Comparison of ENCODE assay signal across 17 cellular contexts in genomic region chr7:44136731-44137130, GRCh38. TPM values are rescaled to one million over a fixed set of nuclear protein-coding genes. Genes with fewer than 3 reads are reported as not detected.
DNase-seq lines count a peak whose midpoint lies in the region; ATAC-seq and TF ChIP-seq lines count a peak whose summit lies in the region.
"Had no signal": no experiment of that assay in that cellular context is flagged by ENCODE, and none has a peak within 500 bp of the region (broad histone marks: within the 10 kb centered on the region; RNA-seq: fewer than 3 reads in every experiment).

No MANE protein-coding gene starts in this region.

- WGBS in GM23248 (ENCODE audit: low coverage in 1 of 2, low lambda C conversion rate in 2 of 2, missing lambda C conversion rate in 2 of 2), 2 experiments, result 55 to 59% methylated on average over 5 of the region's 5 CpGs

- H3K79me2 ChIP-seq in GM23248 (ENCODE audit: insufficient read depth), result no peaks in the 10 kb centered on the region

- H3K27ac ChIP-seq in right atrium auricular region, result peak overlapping the region; percentile 84 to 92
- no peak overlapping the region for H3K27ac ChIP-seq in GM23248
- H3K27ac ChIP-seq: BLaER1 had no signal

- no peaks in the 10 kb centered on the region for H4K20me1 ChIP-seq in GM23248 (ENCODE audit: insufficient read depth)
- H4K20me1 ChIP-seq: BLaER1 had no signal

- no peak for ATAC-seq in left cardiac atrium
- ATAC-seq: GM12878, HepG2 had no signal

- H3K4me1 Mint-ChIP-seq in MCF 10A (ENCODE audit: insufficient read depth, unreplicated experiment), result peaks cover 10% of the 10 kb centered on the region
- H3K4me1 Mint-ChIP-seq: CD14-positive monocyte; CD4-positive, alpha-beta memory T cell; IgD-negative memory B cell had no signal

- H3K9ac ChIP-seq in GM23248, result no peak overlapping the region
- H3K9ac ChIP-seq: BLaER1 had no signal

- POLR2A ChIA-PET in MCF 10A (lab: Yijun Ruan, JAX), result interaction anchor here (0.8 kb wide), 1 partner anchor 13 kb away, joined by 3 read pairs; the partner anchor contains the start of gene POLD2

- no peaks in the 10 kb centered on the region for H3K9me2 ChIP-seq in GM23248 (ENCODE audit: insufficient read depth)

- intact Hi-C loops in left cardiac atrium (cut with DNase I), result no loop called here
- intact Hi-C loops in MCF 10A (cut with micrococcal nuclease), result no loop called here

- peaks cover 0 to 29% of the 10 kb centered on the region in 2 donors for H3K4me1 ChIP-seq in right atrium auricular region
- H3K4me1 ChIP-seq in GM23248 (ENCODE audit: insufficient read depth), result peaks cover 9% of the 10 kb centered on the region; the same call in 1 of the 2 replicates

- H2AFZ ChIP-seq in GM23248, result no peak overlapping the region

- H3K27ac Mint-ChIP-seq in MCF 10A (ENCODE audit: low read depth, unreplicated experiment), result no peak overlapping the region
- H3K27ac Mint-ChIP-seq: CD14-positive monocyte, H9, IgD-negative memory B cell had no signal

- H3K27me3 ChIP-seq in right atrium auricular region, result no peaks in the 10 kb centered on the region
- no peaks in the 10 kb centered on the region for H3K27me3 ChIP-seq in GM23248 (replicated peaks; ENCODE audit: insufficient read depth)
- H3K27me3 ChIP-seq: BLaER1 had no signal

- TF ChIP-seq CTCF in right atrium auricular region (IDR thresholded peaks at IDR 0.05) (no peak), MCF 10A (IDR thresholded peaks at IDR 0.05; ENCODE audit: unreplicated experiment) (no peak)

- no peaks in the 10 kb centered on the region for H3K27me3 Mint-ChIP-seq in MCF 10A (ENCODE audit: insufficient read depth, unreplicated experiment)
- H3K27me3 Mint-ChIP-seq: IgD-negative memory B cell had no signal

- no peaks in the 10 kb centered on the region for H3K9me3 Mint-ChIP-seq in MCF 10A (ENCODE audit: unreplicated experiment)
- H3K9me3 Mint-ChIP-seq: CD14-positive monocyte; CD4-positive, alpha-beta memory T cell; H9; IgD-negative memory B cell had no signal

- no peak overlapping the region for H3K4me2 ChIP-seq in GM23248 (ENCODE audit: unreplicated experiment)
- H3K4me2 ChIP-seq: BLaER1 had no signal

- no peak overlapping the region for H3K4me3 Mint-ChIP-seq in MCF 10A (ENCODE audit: unreplicated experiment)
- H3K4me3 Mint-ChIP-seq: CD14-positive monocyte; CD4-positive, alpha-beta memory T cell; H9; IgD-negative memory B cell had no signal

- no peaks in the 10 kb centered on the region for H3K36me3 Mint-ChIP-seq in MCF 10A (ENCODE audit: insufficient read depth, unreplicated experiment)
- H3K36me3 Mint-ChIP-seq: CD14-positive monocyte; CD4-positive, alpha-beta memory T cell; IgD-negative memory B cell had no signal

- in situ Hi-C loops in GM23248 (cut with MboI), result loop anchor here (5.0 kb wide), 1 partner anchor 49 kb away; no protein-coding TSS in a partner anchor

- H3F3A ChIP-seq in GM23248 (ENCODE audit: insufficient read depth), result no peaks in the 10 kb centered on the region

- H3K4me3 ChIP-seq in right atrium auricular region, result no peak overlapping the region
- no peak overlapping the region for H3K4me3 ChIP-seq in GM23248
- H3K4me3 ChIP-seq: BLaER1, GM12878 had no signal

- CTCF ChIA-PET in MCF 10A (lab: Yijun Ruan, JAX), result no interaction called here

- no peak for DNase-seq in right atrium auricular region (ENCODE audit: low spot score)
- no peak for DNase-seq in left cardiac atrium
- DNase-seq in GM23248, result peak; percentile 23
- DNase-seq in astrocyte of the hippocampus (ENCODE audit: low read depth, low spot score), result peak; percentile 39
- DNase-seq in activated CD4-positive, alpha-beta T cell treated with anti-CD3 and anti-CD28 coated beads for 4 hours, result no peak
- no peak for DNase-seq in NCI-H1436 (lab: John Stamatoyannopoulos, UW)
- DNase-seq in MCF 10A (ENCODE audit: unreplicated experiment), result no peak
- DNase-seq: ACHN; CD4-positive, alpha-beta memory T cell; DMS79 treated with DMSO at 0.1 percent for 48 hours; GF-D8; H9 had no signal

- H3K9me3 ChIP-seq in right atrium auricular region, result no peaks in the 10 kb centered on the region
- H3K9me3 ChIP-seq in GM23248 (ENCODE audit: low read depth), result no peaks in the 10 kb centered on the region
- H3K9me3 ChIP-seq: BLaER1 had no signal

- H3K36me3 ChIP-seq in right atrium auricular region, result peaks cover 19% of the 10 kb centered on the region
- H3K36me3 ChIP-seq in GM23248 (ENCODE audit: low read depth), result no peaks in the 10 kb centered on the region
- H3K36me3 ChIP-seq: BLaER1 had no signal

- BruUV-seq in MCF 10A (replicated peaks; lab: Mats Ljungman, UMichigan), result no TSS peak

RNA-seq across cellular contexts. Expression of gene MYL7, which starts 4.4 kb away (rescaled TPM):
- total RNA-seq in right atrium auricular region, result over 10,000 TPM; 17,339 to 49,235 TPM
- over 10,000 TPM; 20,486 to 20,690 TPM for total RNA-seq in left cardiac atrium
- total RNA-seq in GM23248 (2014; rRNA removed; shearing (Covaris generic)), result not detected in 2 replicates
- polyA plus RNA-seq in GM23248 (2016; fragmentation: Nextera tagmentation; extraction: Ambion mirVana), result 1.7 TPM in 1 of 2 replicates, not detected in the other
- total RNA-seq in MCF 10A (2022), result not detected in 2 replicates
- total RNA-seq: CD4-positive, alpha-beta memory T cell; GM12878 had no signal
- polyA plus RNA-seq: CD14-positive monocyte; CD4-positive, alpha-beta memory T cell; HepG2; IgD-negative memory B cell had no signal

RNA-seq across cellular contexts. Expression of gene POLD2, which starts 13.4 kb away (rescaled TPM):
- total RNA-seq in right atrium auricular region (10 to 100 TPM; 71.4 to 76.5 TPM), left cardiac atrium (10 to 100 TPM; 95.8 to 98.9 TPM), MCF 10A (2022) (118 and 179 TPM in 2 replicates)
- total RNA-seq in GM23248 (2014; rRNA removed; shearing (Covaris generic)), result 100 and 107 TPM in 2 replicates
- 164 and 166 TPM in 2 replicates for polyA plus RNA-seq in GM23248 (2016; fragmentation: Nextera tagmentation; extraction: Ambion mirVana)

RNA-seq across cellular contexts. Expression of gene AEBP1, which starts 32.6 kb away (rescaled TPM):
- total RNA-seq in right atrium auricular region (100 to 1,000 TPM in 1 of 2 donors, 10 to 100 TPM in 1; 84.4 to 193 TPM), left cardiac atrium (100 to 1,000 TPM in 1 of 2 donors, 10 to 100 TPM in 1; 65.0 to 117 TPM), MCF 10A (2022) (not detected in 2 replicates)
- 53.0 and 63.2 TPM in 2 replicates for total RNA-seq in GM23248 (2014; rRNA removed; shearing (Covaris generic))
- 46.6 and 47.0 TPM in 2 replicates for polyA plus RNA-seq in GM23248 (2016; fragmentation: Nextera tagmentation; extraction: Ambion mirVana)
- polyA plus RNA-seq: CD14-positive monocyte had no signal

RNA-seq across cellular contexts. Expression of gene GCK, which starts 52.5 kb away (rescaled TPM):
- 10 to 100 TPM; 11.1 to 21.0 TPM for total RNA-seq in right atrium auricular region
- 1 to 10 TPM; 3.1 to 5.6 TPM for total RNA-seq in left cardiac atrium
- total RNA-seq in GM23248 (2014; rRNA removed; shearing (Covaris generic)), result 0.11 TPM in 1 of 2 replicates, not detected in the other
- polyA plus RNA-seq in GM23248 (2016; fragmentation: Nextera tagmentation; extraction: Ambion mirVana), result 0.23 and 0.43 TPM in 2 replicates
- total RNA-seq in MCF 10A (2022), result not detected in 2 replicates
- total RNA-seq: GM12878, HepG2 had no signal
- polyA plus RNA-seq: CD14-positive monocyte, HepG2 had no signal

RNA-seq across cellular contexts. Expression of gene POLM, which starts 54.4 kb away (rescaled TPM):
- total RNA-seq in right atrium auricular region (10 to 100 TPM; 18.5 to 31.3 TPM), left cardiac atrium (10 to 100 TPM; 20.0 to 22.1 TPM), MCF 10A (2022) (19.2 and 22.8 TPM in 2 replicates)
- total RNA-seq in GM23248 (2014; rRNA removed; shearing (Covaris generic)), result 13.9 and 20.3 TPM in 2 replicates
- 10.7 and 12.9 TPM in 2 replicates for polyA plus RNA-seq in GM23248 (2016; fragmentation: Nextera tagmentation; extraction: Ambion mirVana)

Comparison
In these comparisons a context has a peak if more than half of its experiments do, and no peak if none do; other contexts are left out.
1. DNase-seq: peak in GM23248 (single experiment) and astrocyte of the hippocampus (single experiment); none in right atrium auricular region (single experiment), left cardiac atrium (single experiment), activated CD4-positive, alpha-beta T cell treated with anti-CD3 and anti-CD28 coated beads for 4 hours (0 of 2), NCI-H1436 (single experiment) and MCF 10A (single experiment).
2. RNA of gene MYL7, which starts 4.4 kb away (total RNA-seq): 17,339 to 49,235 TPM in right atrium auricular region and 20,486 to 20,690 TPM in left cardiac atrium; not detected in GM23248 and not detected in MCF 10A; every median in the first group is over 1,000 times any median in the second.
3. RNA of gene AEBP1, which starts 32.6 kb away (total RNA-seq): 84.4 to 193 TPM in right atrium auricular region, 65.0 to 117 TPM in left cardiac atrium and 53.0 to 63.2 TPM in GM23248; not detected in MCF 10A; every median in the first group is over 10 times any median in the second.